Comparison of ENCODE assay signal across 19 cellular contexts in the genomic region with DNA sequence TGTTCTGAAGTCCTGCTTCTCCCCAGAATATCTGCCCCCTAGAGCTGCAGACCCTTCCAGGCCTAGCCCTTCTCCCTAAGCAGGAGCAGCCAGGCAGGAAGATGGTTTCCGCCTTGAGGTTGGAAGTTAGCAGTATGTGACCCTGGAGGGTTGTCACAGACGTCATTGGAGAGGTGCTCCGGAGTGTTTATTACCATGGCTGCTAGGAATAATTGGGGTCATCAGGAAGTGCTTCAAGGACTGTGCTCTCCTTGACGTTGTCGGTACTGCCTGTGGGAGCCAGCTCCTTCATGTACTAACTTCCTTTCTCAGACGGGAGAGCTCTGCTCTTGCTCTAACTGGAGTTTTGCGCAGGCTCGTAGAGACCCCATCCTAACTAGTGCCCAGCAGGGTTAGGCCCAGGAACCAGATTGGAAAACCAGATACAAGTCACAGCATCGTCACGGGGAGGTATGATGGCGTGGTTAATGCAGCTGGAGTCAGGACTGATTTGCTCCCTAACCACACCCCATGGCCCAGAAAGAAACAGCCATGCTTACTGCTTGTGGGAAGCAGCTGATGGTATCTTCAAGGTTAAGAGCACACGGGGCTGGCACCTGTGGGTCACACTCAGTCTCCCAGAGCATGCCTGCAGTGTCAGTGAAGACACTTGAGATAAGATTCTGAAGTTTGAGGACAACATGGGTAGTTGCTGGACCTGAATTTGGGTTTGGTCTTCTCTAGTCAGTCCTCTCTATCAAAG.
DNase-seq lines count a peak whose midpoint lies in the region; ATAC-seq, FAIRE-seq and TF ChIP-seq lines count a peak whose summit lies in the region.
"Had no signal": no experiment of that assay in that cellular context is flagged by ENCODE, and none has a peak within 500 bp of the region (broad histone marks: within the 10 kb centered on the region; RNA-seq: fewer than 3 reads in every experiment).

No MANE protein-coding gene starts in this region.

- no peaks in the 10 kb centered on the region for H3K27me3 Mint-ChIP-seq in activated CD4-positive, alpha-beta T cell treated with anti-CD3 and anti-CD28 coated beads, Interleukin-2, amount 10 ng/mL, durations not matched to agents 7 days and 5 days
- H3K27me3 Mint-ChIP-seq: stimulated activated memory B cell treated with anti-CD40 and anti-IgM and Interleukin-4, amounts not matched to agents 10 μg/mL and 1 μg/mL and 100 μg/mL, for 72 hours had no signal

- no peak for FAIRE-seq in D721Med (lab: Jason Lieb, UNC)

- CTCF ChIA-PET in activated CD4-positive, alpha-beta T cell treated with anti-CD3 and anti-CD28 coated beads, Interleukin-2, amount 10 ng/mL, durations not matched to agents 7 days and 5 days (lab: Charles Lee), result interaction anchor here (1.1 to 1.8 kb wide), 3 partner anchors 9 to 134 kb away, joined by 3 to 4 read pairs (median 4); no protein-coding TSS in a partner anchor

- H3K27me3 ChIP-seq in effector memory CD4-positive, alpha-beta T cell (replicated peaks; ENCODE audit: control insufficient read depth, insufficient read depth, low read length, poor library complexity, severe bottlenecking), result no peaks in the 10 kb centered on the region
- H3K27me3 ChIP-seq in psoas muscle (ENCODE audit: insufficient read depth in 3 of 3, low read length in 2 of 3), result no peaks in the 10 kb centered on the region

- peak overlapping the region; percentile 72 for H3K27ac Mint-ChIP-seq in activated CD4-positive, alpha-beta T cell treated with anti-CD3 and anti-CD28 coated beads, Interleukin-2, amount 10 ng/mL, durations not matched to agents 7 days and 5 days
- H3K27ac Mint-ChIP-seq: stimulated activated memory B cell treated with anti-CD40 and anti-IgM and Interleukin-4, amounts not matched to agents 10 μg/mL and 1 μg/mL and 100 μg/mL, for 72 hours had no signal

- H3K4me3 ChIP-seq in effector memory CD4-positive, alpha-beta T cell (ENCODE audit: insufficient read depth, low read depth, low read length, poor library complexity, severe bottlenecking), result no peak overlapping the region
- H3K4me3 ChIP-seq in psoas muscle, result no peak overlapping the region
- no peak overlapping the region for H3K4me3 ChIP-seq in mucosa of descending colon
- H3K4me3 ChIP-seq: HAP-1, prostate gland had no signal

- POLR2A ChIA-PET in activated CD4-positive, alpha-beta T cell treated with anti-CD3 and anti-CD28 coated beads, Interleukin-2, amount 10 ng/mL, durations not matched to agents 7 days and 5 days (lab: Charles Lee), result no interaction called here

- peaks cover 41% of the 10 kb centered on the region for H3K4me1 Mint-ChIP-seq in activated CD4-positive, alpha-beta T cell treated with anti-CD3 and anti-CD28 coated beads, Interleukin-2, amount 10 ng/mL, durations not matched to agents 7 days and 5 days

- TF ChIP-seq CTCF in psoas muscle (IDR thresholded peaks at IDR 0.05) (no peak), mucosa of descending colon (IDR thresholded peaks at IDR 0.05) (no peak), D721Med (IDR thresholded peaks at IDR 0.05; ENCODE audit: insufficient read depth, missing control alignments) (no peak)

- 59 to 67% (median 66%) methylated on average over 12 of the region's 12 CpGs for WGBS in psoas muscle, 3 donors

- peaks cover 11% of the 10 kb centered on the region for H3K36me3 Mint-ChIP-seq in activated CD4-positive, alpha-beta T cell treated with anti-CD3 and anti-CD28 coated beads, Interleukin-2, amount 10 ng/mL, durations not matched to agents 7 days and 5 days (ENCODE audit: low read depth)

- peaks cover 5% of the 10 kb centered on the region for H3K36me3 ChIP-seq in effector memory CD4-positive, alpha-beta T cell (ENCODE audit: control insufficient read depth, insufficient read depth, low read length)
- no peaks in the 10 kb centered on the region for H3K36me3 ChIP-seq in psoas muscle (ENCODE audit: insufficient read depth in 1 of 2, low read depth in 1 of 2)
- no peaks in the 10 kb centered on the region for H3K36me3 ChIP-seq in mucosa of descending colon (ENCODE audit: low read depth)
- H3K36me3 ChIP-seq: HAP-1, prostate gland, WERI-Rb-1 had no signal

- peaks cover 8% of the 10 kb centered on the region for H3K9me3 ChIP-seq in effector memory CD4-positive, alpha-beta T cell (ENCODE audit: control insufficient read depth, low read length)
- no peaks in the 10 kb centered on the region for H3K9me3 ChIP-seq in psoas muscle
- H3K9me3 ChIP-seq in mucosa of descending colon, result no peaks in the 10 kb centered on the region
- H3K9me3 ChIP-seq: HAP-1, prostate gland had no signal

- H3K9me3 Mint-ChIP-seq in activated CD4-positive, alpha-beta T cell treated with anti-CD3 and anti-CD28 coated beads, Interleukin-2, amount 10 ng/mL, durations not matched to agents 7 days and 5 days, result peaks cover 8% of the 10 kb centered on the region

- H3K4me3 Mint-ChIP-seq in activated CD4-positive, alpha-beta T cell treated with anti-CD3 and anti-CD28 coated beads, Interleukin-2, amount 10 ng/mL, durations not matched to agents 7 days and 5 days, result no peak overlapping the region
- H3K4me3 Mint-ChIP-seq: stimulated activated memory B cell treated with anti-CD40 and anti-IgM and Interleukin-4, amounts not matched to agents 10 μg/mL and 1 μg/mL and 100 μg/mL, for 72 hours had no signal

- no peak overlapping the region for H3K27ac ChIP-seq in effector memory CD4-positive, alpha-beta T cell (ENCODE audit: insufficient read depth, low read length, poor library complexity, severe bottlenecking)
- peak overlapping the region; percentile 36 for H3K27ac ChIP-seq in psoas muscle
- H3K27ac ChIP-seq: prostate gland, RWPE1, WERI-Rb-1 had no signal

- H3K4me1 ChIP-seq in effector memory CD4-positive, alpha-beta T cell (ENCODE audit: control insufficient read depth, insufficient read depth, low read length, poor library complexity, severe bottlenecking), result peaks cover 21% of the 10 kb centered on the region
- H3K4me1 ChIP-seq in psoas muscle, result peaks cover 10% of the 10 kb centered on the region
- H3K4me1 ChIP-seq in mucosa of descending colon (ENCODE audit: low read depth), result no peaks in the 10 kb centered on the region
- H3K4me1 ChIP-seq: HAP-1, prostate gland had no signal

- no peak for DNase-seq in activated CD4-positive, alpha-beta T cell treated with anti-CD3 and anti-CD28 coated beads, Interleukin-2, amount 10 ng/mL, durations not matched to agents 7 days and 5 days
- DNase-seq in activated CD4-positive, alpha-beta T cell treated with anti-CD3 and anti-CD28 coated beads, Interleukin-2, amount 50 U/mL, for 1 hour, result no peak
- DNase-seq in NAMALWA (ENCODE audit: low spot score), result peak; percentile 31
- peak in 2 of 3 donors; percentile 3 to 8 for DNase-seq in effector memory CD4-positive, alpha-beta T cell
- DNase-seq in psoas muscle, result no peak
- DNase-seq in mucosa of descending colon, result no peak
- no peak for DNase-seq in D721Med (ENCODE audit: insufficient read length, low spot score)
- DNase-seq: activated effector memory CD4-positive, alpha-beta T cell treated with Interleukin-2 at 50 U/mL for 16 hours; C1 segment of cervical spinal cord; foreskin melanocyte; NCI-H1694 treated with DMSO at 0.1 percent for 48 hours; NCI-H446 treated with DMSO at 0.1 percent for 48 hours; stimulated activated CD4-positive, alpha-beta T cell treated with anti-CD3 and anti-CD28 coated beads, Interleukin-12 subunit alpha, Interleukin-12 subunit beta, amount 100 ng/mL, for 4 hours; WERI-Rb-1 had no signal

- ATAC-seq in psoas muscle (peak in 1 of 4 donors; percentile 11), mucosa of descending colon (no peak), GM18907 (IDR thresholded peaks at IDR 0.05; ENCODE audit: unreplicated experiment) (no peak)
- ATAC-seq: stimulated activated memory B cell treated with anti-CD40 and anti-IgM and Interleukin-4, amounts not matched to agents 10 μg/mL and 1 μg/mL and 100 μg/mL, for 72 hours had no signal

- intact Hi-C loops in psoas muscle (cut with DNase I) (loop anchor here in 1 of 2 donors (5.0 kb wide), 1 partner anchor 135 kb away; no protein-coding TSS in a partner anchor), mucosa of descending colon (cut with DNase I, micrococcal nuclease) (no loop called here)

Comparison
In these comparisons a context has a peak if more than half of its experiments do, and no peak if none do; other contexts are left out.
1. DNase-seq: peak in NAMALWA (single experiment) and effector memory CD4-positive, alpha-beta T cell (2 of 3); none in activated CD4-positive, alpha-beta T cell treated with anti-CD3 and anti-CD28 coated beads, Interleukin-2, amount 10 ng/mL, durations not matched to agents 7 days and 5 days (single experiment), activated CD4-positive, alpha-beta T cell treated with anti-CD3 and anti-CD28 coated beads, Interleukin-2, amount 50 U/mL, for 1 hour (single experiment), psoas muscle (0 of 2), mucosa of descending colon (0 of 3) and D721Med (single experiment).